In the genomic region with DNA sequence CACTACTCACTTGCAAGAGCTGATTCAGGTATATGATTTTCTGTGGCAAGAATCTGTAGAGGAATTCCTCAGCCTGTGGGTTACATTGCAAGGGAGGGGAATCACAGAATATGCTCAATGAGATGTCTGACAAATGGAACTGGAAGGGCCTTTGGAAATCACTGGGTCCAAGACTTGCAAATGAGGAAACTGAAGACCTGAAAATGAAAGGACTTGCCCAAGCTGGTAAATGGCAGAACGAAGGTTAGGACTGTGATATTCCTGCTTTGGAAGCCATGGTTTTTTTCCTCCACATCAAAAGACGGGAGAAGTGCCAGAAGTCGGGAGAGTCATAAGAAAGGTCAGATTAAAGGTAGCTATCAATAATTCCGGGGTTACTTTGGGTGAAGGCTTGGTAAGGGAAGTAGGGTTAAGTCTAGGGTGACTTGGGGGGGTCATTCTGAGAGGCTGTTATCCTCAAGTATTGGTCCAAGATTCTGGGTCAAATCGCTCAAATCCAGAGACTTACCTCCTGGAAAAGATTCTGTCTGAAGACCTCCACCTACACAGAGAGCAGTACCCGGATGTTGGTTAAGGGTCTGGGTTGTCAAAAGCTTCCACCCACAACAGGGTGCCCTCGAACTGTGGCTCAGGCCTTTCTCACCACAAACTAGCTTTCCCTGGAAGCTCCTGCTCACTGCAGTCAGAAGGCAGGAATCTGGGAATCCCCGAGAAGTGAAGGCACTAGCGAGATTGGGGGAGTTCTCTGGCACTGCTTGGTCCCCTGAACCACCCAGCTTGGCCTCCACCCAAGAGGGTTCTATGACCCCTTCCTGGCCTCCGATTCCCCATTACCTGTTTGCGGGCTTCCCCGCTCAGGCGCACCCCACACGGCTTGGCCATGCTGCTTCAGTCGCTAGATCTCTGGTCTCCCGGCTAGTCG, we compare ENCODE assay signal across 8 cellular contexts. TPM values are rescaled to one million over a fixed set of nuclear protein-coding genes. Genes with fewer than 3 reads are reported as not detected.
DNase-seq lines count a peak whose midpoint lies in the region; ATAC-seq and TF ChIP-seq lines count a peak whose summit lies in the region.

A gene with protein sequence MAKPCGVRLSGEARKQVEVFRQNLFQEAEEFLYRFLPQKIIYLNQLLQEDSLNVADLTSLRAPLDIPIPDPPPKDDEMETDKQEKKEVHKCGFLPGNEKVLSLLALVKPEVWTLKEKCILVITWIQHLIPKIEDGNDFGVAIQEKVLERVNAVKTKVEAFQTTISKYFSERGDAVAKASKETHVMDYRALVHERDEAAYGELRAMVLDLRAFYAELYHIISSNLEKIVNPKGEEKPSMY (minus strand): TSS at position 911 of the 922 bp plus-strand sequence. CDS start 29 bp downstream, at position 882.

- H3K4me3 ChIP-seq in IMR-90 (ENCODE audit: insufficient read depth, low read depth, low read length) (peak within 1 kb of the TSS; percentile 86), hepatocyte (peak within 1 kb of the TSS; percentile 91), gastrocnemius medialis (peak within 1 kb of the TSS; percentile 75 to 92 (median 84))

- no peak for TF ChIP-seq RAD21 in IMR-90 (IDR thresholded peaks at IDR 0.05; ENCODE audit: low read length)

- peak within 1 kb of the TSS; percentile 10; the same call in 1 of the 3 replicates for H2BK15ac ChIP-seq in IMR-90 (ENCODE audit: low read depth, low read length)

- POLR2A ChIA-PET in CD4-positive, alpha-beta T cell (lab: Charles Lee), result interaction anchor here (0.7 to 8.1 kb wide), 23 partner anchors 10 to 1050 kb away, joined by 3 to 154 read pairs (median 8); partner anchors contain the start of genes C14orf119, CHMP4A, DCAF11 and IPO4
- POLR2A ChIA-PET in IMR-90 (lab: Charles Lee; ENCODE audit: unreplicated experiment), result interaction anchor here (1.4 kb wide), 1 partner anchor 32 kb away, joined by 6 read pairs; the partner anchor contains the start of genes DCAF11 and NRL

- BruUV-seq in IMR-90 (replicated peaks; lab: Mats Ljungman, UMichigan), result TSS peak; percentile 63

- peak within 1 kb of the TSS; percentile 2 to 81; a peak in 3 of 4 replicates for H4K8ac ChIP-seq in IMR-90 (ENCODE audit: low read depth in 2 of 2, low read length in 2 of 2)

- H3K27me3 ChIP-seq in CD4-positive, alpha-beta T cell (ENCODE audit: control insufficient read depth, insufficient read depth, low read length), result no peaks in the 10 kb centered on the region
- H3K27me3 ChIP-seq in IMR-90 (ENCODE audit: control insufficient read depth, insufficient read depth, low read length) (no peaks in the 10 kb centered on the region), hepatocyte (no peaks in the 10 kb centered on the region), gastrocnemius medialis (no peaks in the 10 kb centered on the region)

- H3K9ac ChIP-seq in IMR-90 (ENCODE audit: low read depth, low read length), result peak within 1 kb of the TSS; percentile 96

- peaks cover 47% of the 10 kb centered on the region for H3K79me2 ChIP-seq in hepatocyte

- peak within 1 kb of the TSS; percentile 72 for H3K14ac ChIP-seq in IMR-90 (replicated peaks; ENCODE audit: low read depth, low read length)

- peak within 1 kb of the TSS; percentile 72 for H2AK5ac ChIP-seq in IMR-90 (ENCODE audit: low read depth, low read length)

- peaks cover 11% of the 10 kb centered on the region for H4K20me1 ChIP-seq in IMR-90 (ENCODE audit: insufficient read depth, low read length)
- H4K20me1 ChIP-seq in hepatocyte (ENCODE audit: insufficient read depth, poor library complexity, severe bottlenecking), result peaks cover 6% of the 10 kb centered on the region

- H3K4me1 Mint-ChIP-seq in CD4-positive, alpha-beta T cell (ENCODE audit: low read depth), result peaks cover 70% of the 10 kb centered on the region

- peak within 1 kb of the TSS; percentile 76 for H3K27ac ChIP-seq in CD4-positive, alpha-beta T cell (ENCODE audit: low read depth, low read length)
- H3K27ac ChIP-seq in IMR-90 (ENCODE audit: insufficient read depth, low read length) (peak within 1 kb of the TSS; percentile 79), adipose tissue (ENCODE audit: low read depth, low read length) (peak within 1 kb of the TSS; percentile 51), hepatocyte (peak within 1 kb of the TSS; percentile 79), gastrocnemius medialis (peak within 1 kb of the TSS; percentile 92 to 97 (median 92))

- peaks cover 82% of the 10 kb centered on the region for H3K36me3 Mint-ChIP-seq in CD4-positive, alpha-beta T cell (ENCODE audit: low read depth)

- H2BK5ac ChIP-seq in IMR-90 (ENCODE audit: low read depth, low read length, poor library complexity, severe bottlenecking), result peak within 1 kb of the TSS; percentile 71

- peak within 1 kb of the TSS; percentile 99 for H3K4me3 Mint-ChIP-seq in CD4-positive, alpha-beta T cell

- peaks cover 35 to 72% of the 10 kb centered on the region in 2 experiments for H3K79me1 ChIP-seq in IMR-90 (ENCODE audit: low read depth in 1 of 2, low read length in 2 of 2)

- no peaks in the 10 kb centered on the region for H3K9me2 ChIP-seq in hepatocyte (replicated peaks; ENCODE audit: insufficient read depth)

- ATAC-seq in CD4-positive, alpha-beta T cell (ENCODE audit: poor library complexity), result no peak
- ATAC-seq in IMR-90 (ENCODE audit: low read depth) (peak; percentile 0), gastrocnemius medialis (no peak), GM21619 (IDR thresholded peaks at IDR 0.05; ENCODE audit: unreplicated experiment) (no peak), GM21529 (IDR thresholded peaks at IDR 0.05; ENCODE audit: unreplicated experiment) (no peak)

- peak within 1 kb of the TSS; percentile 88 for H3K23ac ChIP-seq in IMR-90 (ENCODE audit: low read depth, low read length)

- peak; percentile 66; the same call in 1 of the 2 replicates for TF ChIP-seq POLR2A in IMR-90 (IDR thresholded peaks at IDR 0.05; ENCODE audit: low read depth, low read length)
- TF ChIP-seq POLR2A in gastrocnemius medialis (IDR thresholded peaks at IDR 0.05), result peak in 1 of 2 donors; percentile 21

- no peaks in the 10 kb centered on the region for H3K27me3 Mint-ChIP-seq in CD4-positive, alpha-beta T cell

- H3K36me3 ChIP-seq in IMR-90 (ENCODE audit: control insufficient read depth, insufficient read depth, low read length), result peaks cover 20% of the 10 kb centered on the region
- no peaks in the 10 kb centered on the region for H3K36me3 ChIP-seq in hepatocyte (replicated peaks; ENCODE audit: insufficient read depth, low read depth)
- peaks cover 0 to 36% of the 10 kb centered on the region in 2 donors for H3K36me3 ChIP-seq in gastrocnemius medialis

- H3K27ac Mint-ChIP-seq in CD4-positive, alpha-beta T cell, result peak within 1 kb of the TSS; percentile 90

- peak within 1 kb of the TSS; percentile 67 for H3K56ac ChIP-seq in IMR-90 (ENCODE audit: extremely low read depth, insufficient read depth, low read length)

- dilution Hi-C loops in IMR-90 (cut with HindIII; ENCODE audit: low sequenced_read_pairs, unreplicated experiment), result no loop called here

- peaks cover 15% of the 10 kb centered on the region for H3K9me1 ChIP-seq in IMR-90 (ENCODE audit: insufficient read depth, low read length)

- in situ Hi-C loops in IMR-90 (cut with MboI; ENCODE audit: low sequenced_read_pairs) (loop anchor here (25.0 kb wide), 2 partner anchors 834 to 1059 kb away; partner anchors contain the start of genes ACIN1, BCL2L2, C14orf119 and PABPN1), gastrocnemius medialis (cut with MboI; ENCODE audit: low sequenced_read_pairs in 4 of 4) (loop anchor here in 1 of 4 donors (25.0 kb wide), 1 partner anchor 834 kb away; the partner anchor contains the start of genes BCL2L2, PABPN1 and PPP1R3E)

- H2AFZ ChIP-seq in IMR-90 (replicated peaks; ENCODE audit: low read length, poor library complexity) (peak within 1 kb of the TSS; percentile 91), hepatocyte (peak within 1 kb of the TSS; percentile 48)

- H3K4ac ChIP-seq in IMR-90 (ENCODE audit: low read depth, low read length), result peak within 1 kb of the TSS; percentile 76

- peak within 1 kb of the TSS; percentile 22; the same call in 1 of the 2 replicates for H3K18ac ChIP-seq in IMR-90 (ENCODE audit: low read depth, low read length)

- intact Hi-C loops in CD4-positive, alpha-beta T cell (cut with DNase I, micrococcal nuclease), result loop anchor here (1.0 to 5.0 kb wide), 6 partner anchors 10 to 87 kb away; partner anchors contain the start of genes GMPR2 (in 2 of the 2), IPO4 (in 2 of the 2), NEDD8 (in 2 of the 2) and PSME1 (in 1 of the 2)
- intact Hi-C loops in IMR-90 (cut with micrococcal nuclease), result loop anchor here (2.0 kb wide), 1 partner anchor 151 kb away; no protein-coding TSS in a partner anchor
- intact Hi-C loops in gastrocnemius medialis (cut with DNase I; ENCODE audit: low total_unique reads), result loop anchor here (2.0 kb wide), 1 partner anchor 87 kb away; the partner anchor contains the start of genes GMPR2 and NEDD8

- H3K4me1 ChIP-seq in IMR-90 (ENCODE audit: control insufficient read depth, insufficient read depth, low read length) (peaks cover 10% of the 10 kb centered on the region), hepatocyte (ENCODE audit: insufficient read depth) (peaks cover 15% of the 10 kb centered on the region), gastrocnemius medialis (peaks cover 25 to 26% of the 10 kb centered on the region in 2 donors)

- no peak within 1 kb of the TSS; the same call in 1 of the 2 replicates for H2BK20ac ChIP-seq in IMR-90 (ENCODE audit: low read depth, low read length)

- H3K4me2 ChIP-seq in IMR-90 (ENCODE audit: low read depth, low read length) (peak within 1 kb of the TSS; percentile 96), hepatocyte (peak within 1 kb of the TSS; percentile 92)

- TF ChIP-seq CTCF in CD4-positive, alpha-beta T cell (IDR thresholded peaks at IDR 0.05), result no peak
- TF ChIP-seq CTCF in IMR-90 (conservative IDR thresholded peaks at IDR 0.05; ENCODE audit: low read depth, low read length) (no peak), hepatocyte (IDR thresholded peaks at IDR 0.05; ENCODE audit: poor library complexity) (no peak), gastrocnemius medialis (IDR thresholded peaks at IDR 0.05 in 4 of 5, conservative IDR thresholded peaks at IDR 0.05 in 1 of 5) (no peak)

- H2AK9ac ChIP-seq in IMR-90 (replicated peaks; ENCODE audit: low read depth, low read length, poor library complexity), result peak within 1 kb of the TSS; percentile 92

- no peak for DNase-seq in CD4-positive, alpha-beta T cell
- peak; percentile 80 for DNase-seq in IMR-90
- no peak for DNase-seq in hepatocyte (ENCODE audit: low spot score)
- DNase-seq in gastrocnemius medialis, result no peak
- DNase-seq in cerebellar cortex (ENCODE audit: low spot score), result no peak

- no peaks in the 10 kb centered on the region for H3K9me3 Mint-ChIP-seq in CD4-positive, alpha-beta T cell

- WGBS in IMR-90 (ENCODE audit: extremely low coverage in 2 of 2, insufficient read length in 1 of 2), 2 experiments, result no CpG with 5 or more reads among the region's 17 CpGs
- WGBS in adipose tissue, 3 donors, result 3 to 8% (median 7%) methylated on average over 17 of the region's 17 CpGs
- 25% methylated on average over 14 of the region's 17 CpGs for WGBS in hepatocyte (ENCODE audit: low lambda C conversion rate, missing lambda C conversion rate)

- 0 out of 2 replicates have a peak within 1 kb of the TSS, but pooled peaks have one; percentile 3 for H2BK120ac ChIP-seq in IMR-90 (ENCODE audit: low read depth, low read length)

- peak within 1 kb of the TSS; percentile 75 for H4K91ac ChIP-seq in IMR-90 (ENCODE audit: insufficient read depth, low read depth, low read length)

- CTCF ChIA-PET in CD4-positive, alpha-beta T cell (lab: Charles Lee), result interaction anchor here (0.8 to 2.1 kb wide), 5 partner anchors 10 to 97 kb away, joined by 4 to 20 read pairs (median 5); partner anchors contain the start of genes IRF9, MDP1 and PSME1
- CTCF ChIA-PET in IMR-90 (lab: Yijun Ruan, JAX), result interaction anchor here (0.6 to 1.5 kb wide), 4 partner anchors 10 to 297 kb away, joined by 3 read pairs; partner anchors contain the start of gene IRF9

- no peaks in the 10 kb centered on the region for H3K9me3 ChIP-seq in CD4-positive, alpha-beta T cell (ENCODE audit: control insufficient read depth, low read length)
- H3K9me3 ChIP-seq in IMR-90 (ENCODE audit: control insufficient read depth, insufficient read depth, low read length), result no peaks in the 10 kb centered on the region
- H3K9me3 ChIP-seq in hepatocyte (ENCODE audit: low read depth), result no peaks in the 10 kb centered on the region
- no peaks in the 10 kb centered on the region for H3K9me3 ChIP-seq in gastrocnemius medialis

- H4K5ac ChIP-seq in IMR-90 (ENCODE audit: low read depth, low read length), result peak within 1 kb of the TSS; percentile 46

RNA-seq across cellular contexts. Expression of the gene that starts here (rescaled TPM):
- 10 to 100 TPM; 81.7 to 83.2 TPM for total RNA-seq in CD4-positive, alpha-beta T cell
- total RNA-seq in IMR-90 (2012; rRNA removed), result 92.2 and 104 TPM in 2 replicates
- polyA plus RNA-seq in IMR-90 (2012; rRNA removed), result 141 and 171 TPM in 2 replicates
- 43.0 and 114 TPM in 2 replicates for polyA plus RNA-seq in IMR-90 (2012; cell fraction: cytosol; rRNA removed)
- 126 and 258 TPM in 2 replicates for polyA plus RNA-seq in IMR-90 (2012; cell fraction: nucleus; rRNA removed; ENCODE audit: low replicate concordance)
- polyA plus RNA-seq in adipose tissue, result 100 to 1,000 TPM in 2 of 3 donors, 10 to 100 TPM in 1; 73.7 to 193 (median 107) TPM
- total RNA-seq in hepatocyte, result 62.7 and 75.5 TPM in 2 replicates
- 178 and 189 TPM in 2 replicates for polyA plus RNA-seq in hepatocyte
- total RNA-seq in gastrocnemius medialis, result 10 to 100 TPM; 13.7 to 53.2 (median 21.5) TPM
